11 cellular contexts compared by ENCODE assay signal in genomic region chr13:57633141-57633949, GRCh38. TPM values are rescaled to one million over a fixed set of nuclear protein-coding genes. Genes with fewer than 3 reads are reported as not detected.
DNase-seq lines count a peak whose midpoint lies in the region; ATAC-seq, FAIRE-seq and TF ChIP-seq lines count a peak whose summit lies in the region.
"Had no signal": no experiment of that assay in that cellular context is flagged by ENCODE, and none has a peak within 500 bp of the region (broad histone marks: within the 10 kb centered on the region; RNA-seq: fewer than 3 reads in every experiment).

No MANE protein-coding gene starts in this region.

- peak; percentile 43 for TF ChIP-seq CTCF in liver (IDR thresholded peaks at IDR 0.05; ENCODE audit: low read depth, low read length, missing input control)
- no peak for TF ChIP-seq CTCF in HepG2 (CRISPR knock-in tag; IDR thresholded peaks at IDR 0.05)

- TF ChIP-seq RAD21 in liver (IDR thresholded peaks at IDR 0.05) (peak in 1 of 2 donors; percentile 64), HepG2 (CRISPR knock-in tag; IDR thresholded peaks at IDR 0.05) (no peak)

- CTCF ChIA-PET in HepG2 (lab: Yijun Ruan, JAX; ENCODE audit: low intra/inter-chr PET ratio, low total read pairs): no interaction called here

- FAIRE-seq in HepG2 (lab: Jason Lieb, UNC): no peak
- FAIRE-seq in frontal cortex (lab: Jason Lieb, UNC): no peak
- no peak for FAIRE-seq in GM19239 (lab: Jason Lieb, UNC)

- TF ChIP-seq EP300 in HepG2 (IDR thresholded peaks at IDR 0.05; ENCODE audit: low read depth in 2 of 2, low read length in 2 of 2) (no peak), HepG2 (CRISPR knock-in tag; IDR thresholded peaks at IDR 0.05; ENCODE audit: borderline replicate concordance) (no peak)

- H3K36me3 Mint-ChIP-seq in naive thymus-derived CD8-positive, alpha-beta T cell: peaks cover 2 to 14% (median 13%) of the 10 kb centered on the region in 3 donors
- H3K36me3 Mint-ChIP-seq: CD4-positive, CD25-positive, alpha-beta regulatory T cell had no signal

- BruUV-seq in HepG2 (replicated peaks; lab: Mats Ljungman, UMichigan): no TSS peak

- peaks cover 15 to 50% (median 39%) of the 10 kb centered on the region in 4 donors for H3K4me1 Mint-ChIP-seq in naive thymus-derived CD8-positive, alpha-beta T cell

- WGBS in liver: 13% methylated on average over 77 of the region's 77 CpGs
- WGBS in HepG2 (ENCODE audit: low lambda C conversion rate): 88% methylated on average over 45 of the region's 77 CpGs
- WGBS in aorta, 2 donors: 5 to 6% methylated on average over 68 to 77 of the region's 77 CpGs

- H2AFZ ChIP-seq in HepG2 (ENCODE audit: low read length): no peak overlapping the region

- peaks cover 12 to 66% (median 52%) of the 10 kb centered on the region in 5 donors for H3K27me3 Mint-ChIP-seq in naive thymus-derived CD8-positive, alpha-beta T cell

- no peak overlapping the region for H3K27ac ChIP-seq in liver (ENCODE audit: low read depth in 1 of 2, low read length in 2 of 2)
- no peak overlapping the region for H3K27ac ChIP-seq in HepG2 (ENCODE audit: extremely low read length, insufficient read depth, low read length)
- no peak overlapping the region for H3K27ac ChIP-seq in aorta (ENCODE audit: low read depth in 1 of 2, low read length in 2 of 2)

- ATAC-seq in HepG2 (no peak), aorta (ENCODE audit: low FRiP score) (peak; percentile 68), HG03354 (IDR thresholded peaks at IDR 0.05; ENCODE audit: poor library complexity, severe bottlenecking, unreplicated experiment) (no peak)
- ATAC-seq in naive thymus-derived CD8-positive, alpha-beta T cell: no peak

- H3K9me3 ChIP-seq in liver (ENCODE audit: control insufficient read depth in 4 of 4, low read length in 3 of 4): peaks cover 0 to 12% (median 3%) of the 10 kb centered on the region in 4 donors
- H3K9me3 ChIP-seq in HepG2 (ENCODE audit: low read length): peaks cover 13% of the 10 kb centered on the region
- H3K9me3 ChIP-seq in aorta (ENCODE audit: control insufficient read depth, low read length): peaks cover 2% of the 10 kb centered on the region

- TF ChIP-seq POLR2A in HepG2 (IDR thresholded peaks at IDR 0.05; ENCODE audit: insufficient read depth in 1 of 2, low read depth in 2 of 2, low read length in 2 of 2): no peak

- H3K4me1 ChIP-seq in liver (ENCODE audit: control insufficient read depth in 4 of 4, insufficient read depth in 4 of 4, low read length in 3 of 4) (peaks cover 5 to 40% (median 33%) of the 10 kb centered on the region in 4 donors), HepG2 (ENCODE audit: insufficient read depth, low read length) (no peaks in the 10 kb centered on the region), aorta (ENCODE audit: control insufficient read depth in 1 of 2, insufficient read depth in 2 of 2, low read length in 2 of 2) (no peaks in the 10 kb centered on the region)

- H3K9me3 Mint-ChIP-seq in naive thymus-derived CD8-positive, alpha-beta T cell: peaks cover 0 to 22% (median 3%) of the 10 kb centered on the region in 9 donors

- H3K4me3 Mint-ChIP-seq in naive thymus-derived CD8-positive, alpha-beta T cell: peak overlapping the region in 7 of 10 donors; percentile 11 to 88 (median 85)

- intact Hi-C loops in HepG2 (cut with micrococcal nuclease; ENCODE audit: unreplicated experiment): no loop called here
- intact Hi-C loops in aorta (cut with DNase I): no loop called here

- H3K4me3 ChIP-seq in liver (ENCODE audit: low read depth in 1 of 3, low read length in 3 of 3) (peak overlapping the region in 2 of 3 donors; percentile 18 to 51), HepG2 (replicated peaks in 1 of 3; ENCODE audit: insufficient read depth in 1 of 3, low read depth in 2 of 3, low read length in 3 of 3) (no peak overlapping the region), aorta (ENCODE audit: low read length in 2 of 2) (no peak overlapping the region)

- H3K9ac ChIP-seq in liver (ENCODE audit: low read depth in 1 of 2, low read length in 2 of 2) (no peak overlapping the region), HepG2 (ENCODE audit: insufficient read depth, low read depth, low read length) (no peak overlapping the region)

- H3K4me2 ChIP-seq in HepG2 (ENCODE audit: low read depth, low read length): no peak overlapping the region

- POLR2A ChIA-PET in HepG2 (lab: Yijun Ruan, JAX): no interaction called here
- POLR2A ChIA-PET in naive thymus-derived CD8-positive, alpha-beta T cell (lab: Charles Lee): no interaction called here

- no peaks in the 10 kb centered on the region for H3K79me2 ChIP-seq in HepG2 (ENCODE audit: insufficient read depth, low read length)

- in situ Hi-C loops in HepG2 (cut with HindIII; ENCODE audit: extremely low pct_ligation_motif_present, low pct_unique_long_range_greater_than_20kb): loop anchor here (10.0 kb wide), 1 partner anchor 1321 kb away; no protein-coding TSS in a partner anchor

- H3K36me3 ChIP-seq in liver (ENCODE audit: control insufficient read depth in 4 of 4, insufficient read depth in 3 of 4, low read depth in 1 of 4, low read length in 3 of 4): no peaks in the 10 kb centered on the region
- H3K36me3 ChIP-seq in HepG2 (replicated peaks in 1 of 2; ENCODE audit: control insufficient read depth in 1 of 2, insufficient read depth in 2 of 2, low read length in 2 of 2): no peaks in the 10 kb centered on the region
- H3K36me3 ChIP-seq in aorta (ENCODE audit: control insufficient read depth in 1 of 2, insufficient read depth in 2 of 2, low read length in 1 of 2): no peaks in the 10 kb centered on the region

- H4K20me1 ChIP-seq in HepG2 (ENCODE audit: insufficient read depth, low read length): no peaks in the 10 kb centered on the region

- H3K27ac Mint-ChIP-seq in naive thymus-derived CD8-positive, alpha-beta T cell: no peak overlapping the region
- H3K27ac Mint-ChIP-seq: activated naive CD4-positive, alpha-beta T cell treated with anti-CD3 and anti-CD28 coated beads for 36 hours had no signal

- H3K27me3 ChIP-seq in liver (ENCODE audit: control insufficient read depth in 4 of 4, insufficient read depth in 4 of 4, low read length in 3 of 4): peaks cover 0 to 17% (median 9%) of the 10 kb centered on the region in 4 donors
- peaks cover 0 to 13% of the 10 kb centered on the region in 2 experiments; a peak in 2 of 5 replicates for H3K27me3 ChIP-seq in HepG2 (ENCODE audit: control insufficient read depth in 1 of 2, insufficient read depth in 2 of 2, low read length in 2 of 2)
- no peaks in the 10 kb centered on the region for H3K27me3 ChIP-seq in aorta (ENCODE audit: control insufficient read depth in 1 of 2, insufficient read depth in 2 of 2, low read length in 1 of 2)

- DNase-seq in HepG2 (ENCODE audit: low spot score) (no peak), frontal cortex (ENCODE audit: low spot score in 2 of 2) (peak; percentile 48 to 58), aorta (peak; percentile 57 to 89), GM19239 (ENCODE audit: insufficient read length, low spot score) (no peak), ureter (ENCODE audit: low spot score) (no peak)
- no peak for DNase-seq in naive thymus-derived CD8-positive, alpha-beta T cell
- DNase-seq: activated naive CD4-positive, alpha-beta T cell treated with anti-CD3 and anti-CD28 coated beads for 36 hours; NCI-H524 treated with DMSO at 0.1 percent for 48 hours had no signal

TF ChIP-seq in liver, 16 proteins besides CTCF, POLR2A, EP300 and RAD21:
- TF ChIP-seq RXRA (IDR thresholded peaks at IDR 0.05) (peak in 1 of 2 donors; percentile 51), EGR1 (IDR thresholded peaks at IDR 0.05; ENCODE audit: low read depth in 2 of 2) (no peak)
TF ChIP-seq in liver: peak in this region for 1.

RNA-seq across cellular contexts. Expression of gene PCDH17, which starts 1.8 kb away (rescaled TPM):
- total RNA-seq in liver (1 to 10 TPM; 1.1 to 8.8 TPM), HepG2 (2016; rRNA removed; fragmentation: Illumina TruSeq; extraction: Trizol) (not detected in 2 replicates), frontal cortex (94.2 TPM), aorta (10 to 100 TPM; 13.2 to 20.8 TPM), ureter (8.1 TPM)
- polyA plus RNA-seq in liver (under 1 TPM; 0.59 to 0.88 TPM), HepG2 (2011; rRNA removed) (not detected in 2 replicates), aorta (under 1 TPM; 0.13 TPM)
- total RNA-seq in HepG2 (2016; cell fraction: cytosol; rRNA removed; fragmentation: Illumina TruSeq; extraction: Trizol; ENCODE audit: low read depth): not detected in 2 replicates
- not detected in 2 replicates for total RNA-seq in HepG2 (2016; cell fraction: insoluble cytoplasmic fraction; rRNA removed; fragmentation: Illumina TruSeq; extraction: Trizol)
- total RNA-seq in HepG2 (2016; cell fraction: membrane; rRNA removed; fragmentation: Illumina TruSeq; extraction: Trizol): not detected in 2 replicates
- total RNA-seq in HepG2 (2016; cell fraction: nucleus; rRNA removed; fragmentation: Illumina TruSeq; extraction: Trizol): not detected in 2 replicates
- not detected in 2 replicates for polyA plus RNA-seq in HepG2 (2011; cell fraction: cytosol; rRNA removed)
- polyA plus RNA-seq in HepG2 (2011; cell fraction: nucleus; rRNA removed): not detected in 2 replicates
- 0.01 TPM in 1 of 2 replicates, not detected in the other for polyA plus RNA-seq in HepG2 (2012)
- polyA plus RNA-seq in HepG2 (2016; cell fraction: cytosol; fragmentation: Illumina TruSeq; extraction: Trizol; ENCODE audit: low read depth): not detected in 2 replicates
- polyA plus RNA-seq in HepG2 (2016; cell fraction: insoluble cytoplasmic fraction; fragmentation: Illumina TruSeq; extraction: Trizol; ENCODE audit: low read depth): not detected in 2 replicates
- polyA plus RNA-seq in HepG2 (2016; cell fraction: membrane; fragmentation: Illumina TruSeq; extraction: Trizol; ENCODE audit: low read depth): not detected in 2 replicates
- polyA plus RNA-seq in HepG2 (2016; cell fraction: nucleus; fragmentation: Illumina TruSeq; extraction: Trizol; ENCODE audit: insufficient read depth, low read depth): not detected in 2 replicates
- polyA minus RNA-seq in HepG2 (2011; rRNA and poly(A)+ RNA removed; ENCODE audit: low replicate concordance): 0.72 TPM in 1 of 2 replicates, not detected in the other
- polyA minus RNA-seq in HepG2 (2011; cell fraction: cytosol; rRNA and poly(A)+ RNA removed): not detected in 2 replicates
- not detected in 2 replicates for polyA minus RNA-seq in HepG2 (2011; cell fraction: nucleus; rRNA and poly(A)+ RNA removed)
- not detected for total RNA-seq in naive thymus-derived CD8-positive, alpha-beta T cell
- not detected for polyA plus RNA-seq in naive thymus-derived CD8-positive, alpha-beta T cell
- total RNA-seq: activated naive CD4-positive, alpha-beta T cell treated with anti-CD3 and anti-CD28 coated beads for 36 hours; CD4-positive, CD25-positive, alpha-beta regulatory T cell had no signal
- polyA plus RNA-seq: CD4-positive, CD25-positive, alpha-beta regulatory T cell had no signal

Comparison
In these comparisons a context has a peak if more than half of its experiments do, and no peak if none do; other contexts are left out.
1. H3K4me3 ChIP-seq: peak in liver (2 of 3); none in HepG2 (0 of 3) and aorta (0 of 2).
2. DNase-seq: peak in frontal cortex (2 of 2) and aorta (2 of 2); none in HepG2 (single experiment), naive thymus-derived CD8-positive, alpha-beta T cell (0 of 10), GM19239 (single experiment) and ureter (single experiment).